ENCODE assay signal across 1 cellular context in genomic region chr2:74472086-74472944, GRCh38.
TF ChIP-seq lines count a peak whose summit lies in the region.

Gene MRPL53, minus strand, starts transcription at chr2:74472680. Its CDS starts 20 bp downstream, at chr2:74472660.

TF ChIP-seq in HepG2, 621 proteins besides CTCF, POLR2A, EP300 and RAD21 (continued from another document and continues in another):
- TF ChIP-seq ETS1 (CRISPR knock-in tag; IDR thresholded peaks at IDR 0.05), result peak; percentile 82; the same call in 1 of the 2 replicates
- TF ChIP-seq, protein P1, sequence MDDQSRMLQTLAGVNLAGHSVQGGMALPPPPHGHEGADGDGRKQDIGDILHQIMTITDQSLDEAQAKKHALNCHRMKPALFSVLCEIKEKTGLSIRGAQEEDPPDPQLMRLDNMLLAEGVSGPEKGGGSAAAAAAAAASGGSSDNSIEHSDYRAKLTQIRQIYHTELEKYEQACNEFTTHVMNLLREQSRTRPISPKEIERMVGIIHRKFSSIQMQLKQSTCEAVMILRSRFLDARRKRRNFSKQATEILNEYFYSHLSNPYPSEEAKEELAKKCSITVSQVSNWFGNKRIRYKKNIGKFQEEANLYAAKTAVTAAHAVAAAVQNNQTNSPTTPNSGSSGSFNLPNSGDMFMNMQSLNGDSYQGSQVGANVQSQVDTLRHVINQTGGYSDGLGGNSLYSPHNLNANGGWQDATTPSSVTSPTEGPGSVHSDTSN (CRISPR knock-in tag; IDR thresholded peaks at IDR 0.05; ENCODE audit: borderline replicate concordance), result no peak
- peak; percentile 100 for TF ChIP-seq NR2C2 (CRISPR knock-in tag; IDR thresholded peaks at IDR 0.05; ENCODE audit: borderline replicate concordance)
- TF ChIP-seq ZNF17 (CRISPR knock-in tag; IDR thresholded peaks at IDR 0.05), result 0 out of 2 replicates have a peak, but pooled peaks have one; percentile 74
- TF ChIP-seq, protein P2, sequence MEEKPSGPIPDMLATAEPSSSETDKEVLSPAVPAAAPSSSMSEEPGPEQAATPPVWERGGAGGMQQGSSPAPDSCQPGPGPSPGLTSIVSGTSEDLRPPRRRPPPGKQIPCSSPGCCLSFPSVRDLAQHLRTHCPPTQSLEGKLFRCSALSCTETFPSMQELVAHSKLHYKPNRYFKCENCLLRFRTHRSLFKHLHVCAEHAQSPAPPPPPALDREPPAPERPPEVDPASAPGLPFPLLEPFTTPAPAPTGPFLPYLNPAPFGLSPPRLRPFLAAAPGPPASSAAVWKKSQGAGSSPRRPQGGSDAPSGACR (CRISPR knock-in tag; IDR thresholded peaks at IDR 0.05), result peak; percentile 98
- TF ChIP-seq, protein P3, sequence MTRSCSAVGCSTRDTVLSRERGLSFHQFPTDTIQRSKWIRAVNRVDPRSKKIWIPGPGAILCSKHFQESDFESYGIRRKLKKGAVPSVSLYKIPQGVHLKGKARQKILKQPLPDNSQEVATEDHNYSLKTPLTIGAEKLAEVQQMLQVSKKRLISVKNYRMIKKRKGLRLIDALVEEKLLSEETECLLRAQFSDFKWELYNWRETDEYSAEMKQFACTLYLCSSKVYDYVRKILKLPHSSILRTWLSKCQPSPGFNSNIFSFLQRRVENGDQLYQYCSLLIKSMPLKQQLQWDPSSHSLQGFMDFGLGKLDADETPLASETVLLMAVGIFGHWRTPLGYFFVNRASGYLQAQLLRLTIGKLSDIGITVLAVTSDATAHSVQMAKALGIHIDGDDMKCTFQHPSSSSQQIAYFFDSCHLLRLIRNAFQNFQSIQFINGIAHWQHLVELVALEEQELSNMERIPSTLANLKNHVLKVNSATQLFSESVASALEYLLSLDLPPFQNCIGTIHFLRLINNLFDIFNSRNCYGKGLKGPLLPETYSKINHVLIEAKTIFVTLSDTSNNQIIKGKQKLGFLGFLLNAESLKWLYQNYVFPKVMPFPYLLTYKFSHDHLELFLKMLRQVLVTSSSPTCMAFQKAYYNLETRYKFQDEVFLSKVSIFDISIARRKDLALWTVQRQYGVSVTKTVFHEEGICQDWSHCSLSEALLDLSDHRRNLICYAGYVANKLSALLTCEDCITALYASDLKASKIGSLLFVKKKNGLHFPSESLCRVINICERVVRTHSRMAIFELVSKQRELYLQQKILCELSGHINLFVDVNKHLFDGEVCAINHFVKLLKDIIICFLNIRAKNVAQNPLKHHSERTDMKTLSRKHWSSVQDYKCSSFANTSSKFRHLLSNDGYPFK (CRISPR knock-in tag; IDR thresholded peaks at IDR 0.05; ENCODE audit: borderline replicate concordance), result peak; percentile 96
- TF ChIP-seq, protein P4, sequence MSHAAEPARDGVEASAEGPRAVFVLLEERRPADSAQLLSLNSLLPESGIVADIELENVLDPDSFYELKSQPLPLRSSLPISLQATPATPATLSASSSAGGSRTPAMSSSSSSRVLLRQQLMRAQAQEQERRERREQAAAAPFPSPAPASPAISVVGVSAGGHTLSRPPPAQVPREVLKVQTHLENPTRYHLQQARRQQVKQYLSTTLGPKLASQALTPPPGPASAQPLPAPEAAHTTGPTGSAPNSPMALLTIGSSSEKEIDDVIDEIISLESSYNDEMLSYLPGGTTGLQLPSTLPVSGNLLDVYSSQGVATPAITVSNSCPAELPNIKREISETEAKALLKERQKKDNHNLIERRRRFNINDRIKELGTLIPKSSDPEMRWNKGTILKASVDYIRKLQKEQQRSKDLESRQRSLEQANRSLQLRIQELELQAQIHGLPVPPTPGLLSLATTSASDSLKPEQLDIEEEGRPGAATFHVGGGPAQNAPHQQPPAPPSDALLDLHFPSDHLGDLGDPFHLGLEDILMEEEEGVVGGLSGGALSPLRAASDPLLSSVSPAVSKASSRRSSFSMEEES (CRISPR knock-in tag; IDR thresholded peaks at IDR 0.05), result peak; percentile 77
- TF ChIP-seq, protein P5, sequence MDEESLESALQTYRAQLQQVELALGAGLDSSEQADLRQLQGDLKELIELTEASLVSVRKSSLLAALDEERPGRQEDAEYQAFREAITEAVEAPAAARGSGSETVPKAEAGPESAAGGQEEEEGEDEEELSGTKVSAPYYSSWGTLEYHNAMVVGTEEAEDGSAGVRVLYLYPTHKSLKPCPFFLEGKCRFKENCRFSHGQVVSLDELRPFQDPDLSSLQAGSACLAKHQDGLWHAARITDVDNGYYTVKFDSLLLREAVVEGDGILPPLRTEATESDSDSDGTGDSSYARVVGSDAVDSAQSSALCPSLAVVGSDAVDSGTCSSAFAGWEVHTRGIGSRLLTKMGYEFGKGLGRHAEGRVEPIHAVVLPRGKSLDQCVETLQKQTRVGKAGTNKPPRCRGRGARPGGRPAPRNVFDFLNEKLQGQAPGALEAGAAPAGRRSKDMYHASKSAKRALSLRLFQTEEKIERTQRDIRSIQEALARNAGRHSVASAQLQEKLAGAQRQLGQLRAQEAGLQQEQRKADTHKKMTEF (CRISPR knock-in tag; IDR thresholded peaks at IDR 0.05), result peak; percentile 95
- TF ChIP-seq, protein P6, sequence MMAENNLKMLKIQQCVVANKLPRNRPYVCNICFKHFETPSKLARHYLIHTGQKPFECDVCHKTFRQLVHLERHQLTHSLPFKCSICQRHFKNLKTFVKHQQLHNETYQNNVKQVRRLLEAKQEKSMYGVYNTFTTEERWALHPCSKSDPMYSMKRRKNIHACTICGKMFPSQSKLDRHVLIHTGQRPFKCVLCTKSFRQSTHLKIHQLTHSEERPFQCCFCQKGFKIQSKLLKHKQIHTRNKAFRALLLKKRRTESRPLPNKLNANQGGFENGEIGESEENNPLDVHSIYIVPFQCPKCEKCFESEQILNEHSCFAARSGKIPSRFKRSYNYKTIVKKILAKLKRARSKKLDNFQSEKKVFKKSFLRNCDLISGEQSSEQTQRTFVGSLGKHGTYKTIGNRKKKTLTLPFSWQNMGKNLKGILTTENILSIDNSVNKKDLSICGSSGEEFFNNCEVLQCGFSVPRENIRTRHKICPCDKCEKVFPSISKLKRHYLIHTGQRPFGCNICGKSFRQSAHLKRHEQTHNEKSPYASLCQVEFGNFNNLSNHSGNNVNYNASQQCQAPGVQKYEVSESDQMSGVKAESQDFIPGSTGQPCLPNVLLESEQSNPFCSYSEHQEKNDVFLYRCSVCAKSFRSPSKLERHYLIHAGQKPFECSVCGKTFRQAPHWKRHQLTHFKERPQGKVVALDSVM (CRISPR knock-in tag; IDR thresholded peaks at IDR 0.05), result peak; percentile 77
- TF ChIP-seq ZNF460 (CRISPR knock-in tag; IDR thresholded peaks at IDR 0.05; ENCODE audit: borderline replicate concordance), result peak; percentile 52; the same call in 1 of the 2 replicates
- TF ChIP-seq POLR2AphosphoS5 (IDR thresholded peaks at IDR 0.05; ENCODE audit: low read depth, low read length), result peak; percentile 99
- TF ChIP-seq FOXK2 (IDR thresholded peaks at IDR 0.05), result no peak
- TF ChIP-seq ZNF724P (CRISPR knock-in tag; IDR thresholded peaks at IDR 0.05; ENCODE audit: borderline replicate concordance), result peak; percentile 88; the same call in 1 of the 2 replicates
- peak; percentile 91; the same call in 1 of the 2 replicates for TF ChIP-seq ZNF691 (CRISPR knock-in tag; IDR thresholded peaks at IDR 0.05; ENCODE audit: borderline replicate concordance, low read depth)
- peak; percentile 61; the same call in 1 of the 2 replicates for TF ChIP-seq ZNF138 (CRISPR knock-in tag; IDR thresholded peaks at IDR 0.05; ENCODE audit: low read depth)
- 0 out of 2 replicates have a peak, but pooled peaks have one; percentile 42 for TF ChIP-seq HOXD1 (CRISPR knock-in tag; IDR thresholded peaks at IDR 0.05)
- TF ChIP-seq GFI1 (CRISPR knock-in tag; IDR thresholded peaks at IDR 0.05; ENCODE audit: borderline replicate concordance), result peak; percentile 89
- TF ChIP-seq FOXO4 (CRISPR knock-in tag; conservative IDR thresholded peaks at IDR 0.05), result peak; percentile 97; the same call in 1 of the 2 replicates
- TF ChIP-seq ZNF747 (CRISPR knock-in tag; IDR thresholded peaks at IDR 0.05; ENCODE audit: borderline replicate concordance), result peak; percentile 98
- TF ChIP-seq ZNF740 (CRISPR knock-in tag; IDR thresholded peaks at IDR 0.05), result no peak; the same call in none of the 2 replicates
- peak; percentile 88 for TF ChIP-seq SIN3A (IDR thresholded peaks at IDR 0.05; ENCODE audit: borderline replicate concordance, low read depth, low read length)
- no peak for TF ChIP-seq ZFP36 (IDR thresholded peaks at IDR 0.05; ENCODE audit: borderline replicate concordance, low read depth, low read length, partially characterized antibody)
- TF ChIP-seq ZNF777 (CRISPR knock-in tag; IDR thresholded peaks at IDR 0.05), result peak; percentile 82; the same call in 1 of the 2 replicates
- TF ChIP-seq, protein P7, sequence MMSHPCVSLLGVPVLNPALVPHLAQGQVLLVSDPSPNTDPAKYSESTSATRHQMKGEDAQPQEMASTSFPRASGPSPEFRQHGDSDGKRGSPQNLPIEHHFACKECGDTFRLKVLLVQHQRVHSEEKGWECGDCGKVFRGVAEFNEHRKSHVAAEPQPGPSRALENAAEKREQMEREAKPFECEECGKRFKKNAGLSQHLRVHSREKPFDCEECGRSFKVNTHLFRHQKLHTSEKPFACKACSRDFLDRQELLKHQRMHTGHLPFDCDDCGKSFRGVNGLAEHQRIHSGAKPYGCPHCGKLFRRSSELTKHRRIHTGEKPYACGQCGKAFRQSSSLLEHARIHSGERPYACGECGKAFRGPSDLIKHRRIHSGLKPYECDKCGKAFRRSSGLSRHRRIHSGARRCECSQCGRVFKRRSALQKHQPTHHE (CRISPR knock-in tag; IDR thresholded peaks at IDR 0.05; ENCODE audit: borderline replicate concordance), result peak; percentile 56; the same call in 1 of the 2 replicates
- TF ChIP-seq, protein P8, sequence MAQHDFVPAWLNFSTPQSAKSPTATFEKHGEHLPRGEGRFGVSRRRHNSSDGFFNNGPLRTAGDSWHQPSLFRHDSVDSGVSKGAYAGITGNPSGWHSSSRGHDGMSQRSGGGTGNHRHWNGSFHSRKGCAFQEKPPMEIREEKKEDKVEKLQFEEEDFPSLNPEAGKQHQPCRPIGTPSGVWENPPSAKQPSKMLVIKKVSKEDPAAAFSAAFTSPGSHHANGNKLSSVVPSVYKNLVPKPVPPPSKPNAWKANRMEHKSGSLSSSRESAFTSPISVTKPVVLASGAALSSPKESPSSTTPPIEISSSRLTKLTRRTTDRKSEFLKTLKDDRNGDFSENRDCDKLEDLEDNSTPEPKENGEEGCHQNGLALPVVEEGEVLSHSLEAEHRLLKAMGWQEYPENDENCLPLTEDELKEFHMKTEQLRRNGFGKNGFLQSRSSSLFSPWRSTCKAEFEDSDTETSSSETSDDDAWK (CRISPR knock-in tag; IDR thresholded peaks at IDR 0.05), result no peak
- peak; percentile 90; the same call in 1 of the 2 replicates for TF ChIP-seq YEATS2 (CRISPR knock-in tag; IDR thresholded peaks at IDR 0.05; ENCODE audit: borderline replicate concordance)
- no peak for TF ChIP-seq ATF7 (IDR thresholded peaks at IDR 0.05)
- peak; percentile 83 for TF ChIP-seq ATF7 (CRISPR knock-in tag; IDR thresholded peaks at IDR 0.05)
- TF ChIP-seq HIVEP1 (CRISPR knock-in tag; IDR thresholded peaks at IDR 0.05), result peak; percentile 95
- TF ChIP-seq ZSCAN12 (CRISPR knock-in tag; IDR thresholded peaks at IDR 0.05), result peak; percentile 67
- peak; percentile 97 for TF ChIP-seq BRD4 (CRISPR knock-in tag; IDR thresholded peaks at IDR 0.05)
- no peak for TF ChIP-seq RFX1 (IDR thresholded peaks at IDR 0.05)
- TF ChIP-seq BHLHE40 (IDR thresholded peaks at IDR 0.05; ENCODE audit: low read length), result no peak
- peak; percentile 94; the same call in 1 of the 2 replicates for TF ChIP-seq TSC22D2 (CRISPR knock-in tag; IDR thresholded peaks at IDR 0.05; ENCODE audit: borderline replicate concordance)
- TF ChIP-seq SOX5 (CRISPR knock-in tag; IDR thresholded peaks at IDR 0.05; ENCODE audit: borderline replicate concordance), result 0 out of 2 replicates have a peak, but pooled peaks have one; percentile 44
- no peak for TF ChIP-seq MAFK (conservative IDR thresholded peaks at IDR 0.05 in 1 of 2, IDR thresholded peaks at IDR 0.05 in 1 of 2; ENCODE audit: low read length in 2 of 2)
- peak; percentile 72; the same call in 1 of the 2 replicates for TF ChIP-seq CHCHD3 (CRISPR knock-in tag; IDR thresholded peaks at IDR 0.05)
- TF ChIP-seq PHF20 (CRISPR knock-in tag; IDR thresholded peaks at IDR 0.05), result peak; percentile 98
- TF ChIP-seq EZH2 (conservative IDR thresholded peaks at IDR 0.05; ENCODE audit: low read depth, low read length), result no peak
- no peak for TF ChIP-seq ZNF3 (CRISPR knock-in tag; IDR thresholded peaks at IDR 0.05)
- TF ChIP-seq ZNF263 (CRISPR knock-in tag; IDR thresholded peaks at IDR 0.05), result no peak; the same call in 1 of the 2 replicates
